26 cellular contexts compared by ENCODE assay signal in genomic region chr3:47916201-47916600, GRCh38.
"Had no signal": no experiment of that assay in that cellular context is flagged by ENCODE, and none has a peak within 500 bp of the region (broad histone marks: within the 10 kb centered on the region; RNA-seq: fewer than 3 reads in every experiment).

No MANE protein-coding gene starts in this region.

- H3K4me1 ChIP-seq: lower lobe of right lung, pancreas, sigmoid colon, vagina had no signal

- H3K27me3 ChIP-seq: hepatocyte, pancreas, sigmoid colon, testis, vagina had no signal

- H3K27ac ChIP-seq: hepatocyte, lower lobe of right lung, pancreas, sigmoid colon, testis, vagina had no signal

- H3K4me3 ChIP-seq: hepatocyte, lower lobe of right lung, mucosa of descending colon, pancreas, sigmoid colon, testis, vagina had no signal

- ATAC-seq: left colon, lower lobe of right lung, mucosa of descending colon, WTC11 had no signal

- H3K9me3 ChIP-seq: lower lobe of right lung, mucosa of descending colon, pancreas, sigmoid colon, testis, vagina had no signal

- DNase-seq: activated CD4-positive, alpha-beta T cell treated with anti-CD3 and anti-CD28 coated beads, Interleukin-2, amount 50 U/mL, for 4 hours; activated CD8-positive, alpha-beta memory T cell treated with anti-CD3 and anti-CD28 coated beads for 24 hours; activated CD8-positive, alpha-beta memory T cell treated with anti-CD3 and anti-CD28 coated beads, Interleukin-2, amount 50 U/mL, for 4 hours; activated naive CD4-positive, alpha-beta T cell treated with anti-CD3 and anti-CD28 coated beads for 36 hours; activated naive CD8-positive, alpha-beta T cell treated with anti-CD3 and anti-CD28 coated beads, Interleukin-2, amount 10 ng/mL, durations not matched to agents 7 days and 5 days; activated T-cell treated with anti-CD3 and anti-CD28 coated beads, Interleukin-2, amount 50 U/mL, for 48 hours; amniotic stem cell; caudate nucleus; effector CD4-positive, alpha-beta T cell; erythroblast; foreskin fibroblast; left colon; lower lobe of right lung; mesendoderm; mucosa of descending colon; nephron progenitor cell; pancreas; sigmoid colon; stimulated activated CD4-positive, alpha-beta T cell treated with anti-CD3 and anti-CD28 coated beads, Interleukin-2, amount 100 ng/mL, for 48 hours; stimulated activated CD8-positive, alpha-beta memory T cell treated with anti-CD3 and anti-CD28 coated beads, Interleukin-4, amount 100 ng/mL, for 48 hours; stimulated activated naive CD4-positive, alpha-beta T cell; T1000; testis had no signal
